In genomic region chr5:150377964-150378694, GRCh38 we compare ENCODE assay signal across 10 cellular contexts. TPM values are rescaled to one million over a fixed set of nuclear protein-coding genes. Genes with fewer than 3 reads are reported as not detected.
A peak's percentile ranks its signal among the peaks of the same experiment; 100 is the strongest.
DNase-seq lines count a peak whose midpoint lies in the region; ATAC-seq and TF ChIP-seq lines count a peak whose summit lies in the region.
"Had no signal": no experiment of that assay in that cellular context is flagged by ENCODE, and none has a peak within 500 bp of the region (broad histone marks: within the 10 kb centered on the region; RNA-seq: fewer than 3 reads in every experiment).

No MANE protein-coding gene starts in this region.

- H3K36me3 Mint-ChIP-seq in chondrocyte (ENCODE audit: low read depth): peaks cover 46% of the 10 kb centered on the region

- DNase-seq in AG08396 (ENCODE audit: low spot score) (peak; percentile 80), HT1080 (ENCODE audit: low read depth) (peak; percentile 37), chondrocyte (ENCODE audit: low spot score) (no peak), myocyte (ENCODE audit: low read depth) (peak; percentile 87), NK-92 (lab: John Stamatoyannopoulos, UW; ENCODE audit: unreplicated experiment) (no peak), NCI-H146 treated with DMSO at 0.1 percent for 48 hours (lab: John Stamatoyannopoulos, UW; ENCODE audit: unreplicated experiment) (no peak), SHP77 (lab: John Stamatoyannopoulos, UW) (no peak)
- DNase-seq: effector CD4-positive, alpha-beta T cell; NCI-H226 had no signal

- H3K27me3 Mint-ChIP-seq in chondrocyte (ENCODE audit: low read depth): no peaks in the 10 kb centered on the region

- ATAC-seq in HG03139 (IDR thresholded peaks at IDR 0.05; ENCODE audit: unreplicated experiment): no peak

- peak overlapping the region; percentile 67 for H3K27ac Mint-ChIP-seq in chondrocyte (ENCODE audit: unreplicated experiment)

- H3K4me3 Mint-ChIP-seq in chondrocyte (ENCODE audit: unreplicated experiment): no peak overlapping the region

- H3K4me1 Mint-ChIP-seq in chondrocyte (ENCODE audit: low read depth): peaks cover 18% of the 10 kb centered on the region

- TF ChIP-seq CTCF in chondrocyte (IDR thresholded peaks at IDR 0.05): no peak

- H3K9me3 Mint-ChIP-seq in chondrocyte (ENCODE audit: low read depth): peaks cover 2% of the 10 kb centered on the region

RNA-seq across cellular contexts. Expression of gene TCOF1, which starts 20.6 kb away (rescaled TPM):
- 84.9 and 92.9 TPM in 2 replicates for total RNA-seq in HT1080 (2014; rRNA removed; shearing (Covaris generic))
- 54.5 TPM in 2 replicates for polyA plus RNA-seq in HT1080 (2015; cell fraction: cytosol; rRNA removed)
- polyA plus RNA-seq in HT1080 (2015; cell fraction: nucleus; rRNA removed): 105 and 113 TPM in 2 replicates
- total RNA-seq in chondrocyte (19.0 to 24.6 TPM (median 20.8 TPM) in 3 replicates), myocyte (24.8 and 33.4 TPM in 2 replicates)
- polyA plus RNA-seq in myocyte (2012): 15.3 TPM

RNA-seq across cellular contexts. Expression of gene CD74, which starts 34.6 kb away (rescaled TPM):
- 0.17 and 1.2 TPM in 2 replicates for total RNA-seq in HT1080 (2014; rRNA removed; shearing (Covaris generic))
- 9.1 and 9.4 TPM in 2 replicates for polyA plus RNA-seq in HT1080 (2015; cell fraction: cytosol; rRNA removed)
- 8.3 and 12.6 TPM in 2 replicates for polyA plus RNA-seq in HT1080 (2015; cell fraction: nucleus; rRNA removed)
- total RNA-seq in chondrocyte (not detected in 3 replicates), myocyte (1.3 and 2.9 TPM in 2 replicates)
- not detected for polyA plus RNA-seq in myocyte (2012)

Comparison
In these comparisons a context has a peak if more than half of its experiments do, and no peak if none do; other contexts are left out.
1. DNase-seq: peak in AG08396 (single experiment), HT1080 (single experiment) and myocyte (single experiment); none in chondrocyte (single experiment), NK-92 (single experiment), NCI-H146 treated with DMSO at 0.1 percent for 48 hours (single experiment) and SHP77 (0 of 2).